In genomic region chr2:85774126-85774978, GRCh38 we compare ENCODE assay signal across 1 cellular context.
TF ChIP-seq lines count a peak whose summit lies in the region.

No MANE protein-coding gene starts in this region.

TF ChIP-seq in endothelial cell of umbilical vein, 7 proteins besides CTCF, POLR2A, EP300 and RAD21 (continued from another document):
- no peak for TF ChIP-seq MAX (IDR thresholded peaks at IDR 0.05; ENCODE audit: insufficient read depth, insufficient read length)
- no peak for TF ChIP-seq MYC (IDR thresholded peaks at IDR 0.05; ENCODE audit: low read depth, low read length)
